Comparison of ENCODE assay signal across 7 cellular contexts in genomic region chr17:56436142-56436541, GRCh38.
"Had no signal": no experiment of that assay in that cellular context is flagged by ENCODE, and none has a peak within 500 bp of the region (broad histone marks: within the 10 kb centered on the region; RNA-seq: fewer than 3 reads in every experiment).

No MANE protein-coding gene starts in this region.

- H3K4me3 ChIP-seq: GM23338, HAP-1 had no signal

- H3K27ac ChIP-seq: HL-60 had no signal

- H3K9me3 ChIP-seq: HAP-1 had no signal

- H3K36me3 ChIP-seq: HAP-1 had no signal

- ATAC-seq: GM23338, HCT116 had no signal

- H2AFZ ChIP-seq: GM23338 had no signal

- H3K4me2 ChIP-seq: GM23338 had no signal

- DNase-seq: H7, HFFc6, KG1 had no signal

- H3K4me1 ChIP-seq: HAP-1 had no signal
